ENCODE assay signal across 29 cellular contexts in genomic region chr22:28398355-28398754, GRCh38.
"Had no signal": no experiment of that assay in that cellular context is flagged by ENCODE, and none has a peak within 500 bp of the region (broad histone marks: within the 10 kb centered on the region; RNA-seq: fewer than 3 reads in every experiment).

No MANE protein-coding gene starts in this region.

- H3K27ac Mint-ChIP-seq: activated CD4-positive, alpha-beta memory T cell treated with anti-CD3 and anti-CD28 coated beads for 36 hours; activated CD4-positive, alpha-beta T cell treated with anti-CD3 and anti-CD28 coated beads, Interleukin-2, amount 10 ng/mL, durations not matched to agents 7 days and 5 days; activated T-cell treated with anti-CD3 and anti-CD28 coated beads, Interleukin-2, amount 50 U/mL, for 72 hours had no signal

- ATAC-seq: activated T-cell treated with anti-CD3 and anti-CD28 coated beads, Interleukin-2, amount 50 U/mL, for 72 hours; body of pancreas; K562; Panc1 had no signal

- H3K4me2 ChIP-seq: SK-N-SH had no signal

- H3K9me3 Mint-ChIP-seq: activated CD4-positive, alpha-beta memory T cell treated with anti-CD3 and anti-CD28 coated beads for 36 hours; activated CD4-positive, alpha-beta T cell treated with anti-CD3 and anti-CD28 coated beads, Interleukin-2, amount 10 ng/mL, durations not matched to agents 7 days and 5 days; activated T-cell treated with anti-CD3 and anti-CD28 coated beads, Interleukin-2, amount 50 U/mL, for 72 hours; activated T-helper 2 cell treated with anti-CD3 and anti-CD28 coated beads, Interferon-gamma antibody, Interleukin-2, Interleukin-4, amounts not matched to agents 10 μg/mL and 5 μg/mL and 100 μg/mL, durations not matched to agents 14 hours and 24 hours and 36 hours had no signal

- H3K27ac ChIP-seq: ascending aorta, body of pancreas, SJCRH30 had no signal

- H3K36me3 Mint-ChIP-seq: activated CD4-positive, alpha-beta memory T cell treated with anti-CD3 and anti-CD28 coated beads for 36 hours had no signal

- H3K36me3 ChIP-seq: ascending aorta, SJCRH30 had no signal

- H3K9ac ChIP-seq: SK-N-SH had no signal

- DNase-seq: activated CD4-positive, alpha-beta memory T cell treated with anti-CD3 and anti-CD28 coated beads for 36 hours; activated CD4-positive, alpha-beta T cell treated with anti-CD3 and anti-CD28 coated beads, Interleukin-2, amount 10 ng/mL, durations not matched to agents 7 days and 5 days; activated CD4-positive, CD25-positive, alpha-beta regulatory T cell; activated CD8-positive, alpha-beta memory T cell treated with anti-CD3 and anti-CD28 coated beads for 24 hours; activated gamma-delta T cell treated with Interleukin-2 at 50 U/mL for 16 hours; activated naive CD4-positive, alpha-beta T cell treated with anti-CD3 and anti-CD28 coated beads, Interleukin-2, amount 50 U/mL, for 16 hours; activated T-cell treated with anti-CD3 and anti-CD28 coated beads, Interleukin-2, amount 50 U/mL, for 72 hours; amniotic stem cell; body of pancreas; central memory CD4-positive, alpha-beta T cell; Karpas-422; MM.1S; NCI-H1105; NCI-H1436; NCI-H1694 treated with DMSO at 0.1 percent for 48 hours; NCI-H2081; NCI-H510A treated with DMSO at 0.1 percent for 48 hours; NCI-H69; NK-92 treated with Interleukin-12 subunit alpha and Interleukin-12 subunit beta, amount 100 ng/mL, for 24 hours; OCI-M1; Right ventricle myocardium superior; RPMI8226; SK-N-SH; T1000 had no signal

- H3K4me3 ChIP-seq: ascending aorta, body of pancreas, K562, SJCRH30 had no signal

- H3K27me3 ChIP-seq: ascending aorta, body of pancreas, SJCRH30 had no signal

- H3K27me3 Mint-ChIP-seq: activated CD4-positive, alpha-beta T cell treated with anti-CD3 and anti-CD28 coated beads, Interleukin-2, amount 10 ng/mL, durations not matched to agents 7 days and 5 days had no signal

- H3K4me3 Mint-ChIP-seq: activated CD4-positive, alpha-beta memory T cell treated with anti-CD3 and anti-CD28 coated beads for 36 hours; activated CD4-positive, alpha-beta T cell treated with anti-CD3 and anti-CD28 coated beads, Interleukin-2, amount 10 ng/mL, durations not matched to agents 7 days and 5 days; activated T-cell treated with anti-CD3 and anti-CD28 coated beads, Interleukin-2, amount 50 U/mL, for 72 hours had no signal

- H3K9me3 ChIP-seq: ascending aorta, body of pancreas, SJCRH30, SK-N-SH had no signal

- H3K4me1 ChIP-seq: ascending aorta had no signal
